Comparison of ENCODE assay signal across 21 cellular contexts in the genomic region with DNA sequence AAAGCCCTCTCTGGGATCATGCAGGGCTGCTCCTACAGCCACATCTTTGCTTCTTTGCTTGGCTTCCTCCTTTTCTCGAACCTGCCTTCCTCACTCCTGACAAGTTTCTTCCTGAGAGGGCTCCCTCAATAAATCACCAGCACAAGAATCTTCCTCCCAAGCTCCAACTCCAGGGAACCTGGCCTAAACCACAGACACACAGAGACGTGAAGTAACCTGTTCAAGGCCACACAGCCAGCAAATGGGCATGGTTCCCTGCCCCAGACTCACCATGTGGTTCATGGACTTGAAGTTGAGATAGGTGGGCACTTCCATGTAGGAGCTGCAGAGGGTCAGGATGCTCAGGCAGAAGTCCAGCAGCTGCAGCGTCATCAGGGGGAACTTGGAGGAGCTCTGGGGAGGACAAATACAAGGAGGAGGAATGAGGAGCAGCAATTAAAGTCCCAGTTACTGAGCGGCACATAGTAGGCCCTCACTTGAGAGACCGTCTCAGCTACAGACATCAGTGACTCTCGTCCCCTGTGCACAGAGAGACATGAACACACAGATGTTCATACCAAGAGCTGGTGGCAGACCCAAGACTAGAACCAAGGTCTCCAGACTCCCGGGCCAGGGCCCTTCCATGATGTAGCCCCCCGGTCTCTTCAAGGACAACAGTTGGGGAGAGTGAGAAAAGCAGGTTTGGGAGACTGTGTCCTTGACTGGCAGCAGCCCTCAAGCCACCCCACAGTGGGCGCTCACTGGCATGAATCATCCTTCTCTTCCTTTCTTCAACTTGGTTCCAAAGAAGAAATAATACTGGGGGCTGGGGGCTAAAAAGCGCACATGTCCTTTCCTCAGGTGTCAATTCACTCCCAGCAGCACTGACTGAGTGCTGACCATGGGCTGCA. TPM values are rescaled to one million over a fixed set of nuclear protein-coding genes. Genes with fewer than 3 reads are reported as not detected.
A peak's percentile ranks its signal among the peaks of the same experiment; 100 is the strongest.
DNase-seq lines count a peak whose midpoint lies in the region; FAIRE-seq and TF ChIP-seq lines count a peak whose summit lies in the region.
"Had no signal": no experiment of that assay in that cellular context is flagged by ENCODE, and none has a peak within 500 bp of the region (broad histone marks: within the 10 kb centered on the region; RNA-seq: fewer than 3 reads in every experiment).

No MANE protein-coding gene starts in this region.

- H3K4me2 ChIP-seq in BLaER1 (peak overlapping the region; percentile 98), GM23248 (ENCODE audit: unreplicated experiment) (no peak overlapping the region)
- H3K4me2 ChIP-seq: KMS-11 had no signal

- peaks cover 41 to 69% (median 50%) of the 10 kb centered on the region in 4 donors for H3K4me1 Mint-ChIP-seq in CD4-positive, alpha-beta memory T cell
- peaks cover 47% of the 10 kb centered on the region for H3K4me1 Mint-ChIP-seq in activated T-helper 2 cell treated with anti-CD3 and anti-CD28 coated beads, Interferon-gamma antibody, Interleukin-2, Interleukin-4, amounts not matched to agents 10 μg/mL and 5 μg/mL and 100 μg/mL, durations not matched to agents 14 hours and 24 hours and 36 hours (ENCODE audit: low read depth)

- H3K4me3 ChIP-seq in BLaER1 (no peak overlapping the region; the same call in 1 of the 2 replicates), kidney (ENCODE audit: low read length in 2 of 2) (no peak overlapping the region), GM23248 (no peak overlapping the region)
- H3K4me3 ChIP-seq in CD4-positive, alpha-beta memory T cell (ENCODE audit: low read length in 2 of 2) = no peak overlapping the region
- H3K4me3 ChIP-seq: coronary artery, gastrocnemius medialis, SJSA1, skin epidermis, tibial nerve had no signal

- H3K27ac ChIP-seq in BLaER1 (peak overlapping the region; percentile 25; the same call in 1 of the 2 replicates), kidney (ENCODE audit: low read depth in 2 of 2, low read length in 2 of 2) (no peak overlapping the region), GM23248 (no peak overlapping the region)
- peak overlapping the region; percentile 27 for H3K27ac ChIP-seq in CD4-positive, alpha-beta memory T cell (ENCODE audit: low read depth, low read length)
- H3K27ac ChIP-seq: coronary artery, epithelial cell of prostate, gastrocnemius medialis, KMS-11, SJSA1, skin epidermis, tibial nerve had no signal

- no peaks in the 10 kb centered on the region for H3K9me2 ChIP-seq in GM23248 (ENCODE audit: insufficient read depth)

- peaks cover 0 to 2% (median 0%) of the 10 kb centered on the region in 8 donors for H3K9me3 Mint-ChIP-seq in CD4-positive, alpha-beta memory T cell
- H3K9me3 Mint-ChIP-seq in activated T-helper 2 cell treated with anti-CD3 and anti-CD28 coated beads, Interferon-gamma antibody, Interleukin-2, Interleukin-4, amounts not matched to agents 10 μg/mL and 5 μg/mL and 100 μg/mL, durations not matched to agents 14 hours and 24 hours and 36 hours = no peaks in the 10 kb centered on the region

- peak overlapping the region in 2 of 8 donors; percentile 36 to 46 for H3K4me3 Mint-ChIP-seq in CD4-positive, alpha-beta memory T cell
- H3K4me3 Mint-ChIP-seq in activated T-helper 2 cell treated with anti-CD3 and anti-CD28 coated beads, Interferon-gamma antibody, Interleukin-2, Interleukin-4, amounts not matched to agents 10 μg/mL and 5 μg/mL and 100 μg/mL, durations not matched to agents 14 hours and 24 hours and 36 hours (ENCODE audit: low read depth) = no peak overlapping the region

- no peak for DNase-seq in CD4-positive, alpha-beta memory T cell
- DNase-seq in activated T-helper 2 cell treated with anti-CD3 and anti-CD28 coated beads, Interferon-gamma antibody, Interleukin-2, Interleukin-4, amounts not matched to agents 10 μg/mL and 5 μg/mL and 100 μg/mL, durations not matched to agents 14 hours and 24 hours and 36 hours (ENCODE audit: low spot score) = no peak
- DNase-seq in kidney (peak; percentile 24), inferior parietal cortex (ENCODE audit: extremely low spot score) (no peak), activated gamma-delta T cell (lab: John Stamatoyannopoulos, UW) (no peak), GM23248 (no peak), OCI-M1 (lab: John Stamatoyannopoulos, UW) (no peak)
- DNase-seq: activated CD4-positive, alpha-beta T cell treated with anti-CD3 and anti-CD28 coated beads, Interleukin-2, amount 50 U/mL, for 1 hour; gastrocnemius medialis; H7; left ventricle myocardium superior; NCI-H1105; NCI-H2171 treated with DMSO at 0.1 percent for 48 hours; NCI-H82 had no signal

- POLR2A ChIA-PET in CD4-positive, alpha-beta memory T cell (lab: Charles Lee; ENCODE audit: partially characterized antibody) = interaction anchor here (1.0 to 37.5 kb wide), 5 partner anchors 9 to 40 kb away, joined by 3 to 1160 read pairs (median 3); a partner anchor contains a TSS

- FAIRE-seq in kidney (lab: Jason Lieb, UNC) = no peak

- H3K27me3 ChIP-seq in BLaER1 = no peaks in the 10 kb centered on the region
- no peaks in the 10 kb centered on the region for H3K27me3 ChIP-seq in CD4-positive, alpha-beta memory T cell (ENCODE audit: insufficient read depth, low read length)
- H3K27me3 ChIP-seq in GM23248 (replicated peaks; ENCODE audit: insufficient read depth) = no peaks in the 10 kb centered on the region; the same call in 1 of the 2 replicates
- H3K27me3 ChIP-seq: gastrocnemius medialis, SJSA1, tibial nerve had no signal

- H3K36me3 ChIP-seq in BLaER1 (peaks cover 96% of the 10 kb centered on the region), kidney (ENCODE audit: control insufficient read depth in 1 of 2, insufficient read depth in 2 of 2, low read length in 2 of 2) (no peaks in the 10 kb centered on the region), GM23248 (ENCODE audit: low read depth) (no peaks in the 10 kb centered on the region)
- H3K36me3 ChIP-seq in CD4-positive, alpha-beta memory T cell (ENCODE audit: insufficient read depth, low read length) = peaks cover 92% of the 10 kb centered on the region
- H3K36me3 ChIP-seq: gastrocnemius medialis, SJSA1 had no signal

- peak overlapping the region; percentile 28; the same call in 1 of the 2 replicates for H3K9ac ChIP-seq in BLaER1
- H3K9ac ChIP-seq in kidney (ENCODE audit: low read length in 2 of 2) = no peak overlapping the region
- no peak overlapping the region for H3K9ac ChIP-seq in GM23248
- H3K9ac ChIP-seq: KMS-11 had no signal

- H3K27me3 Mint-ChIP-seq in CD4-positive, alpha-beta memory T cell = no peaks in the 10 kb centered on the region
- no peaks in the 10 kb centered on the region for H3K27me3 Mint-ChIP-seq in activated T-helper 2 cell treated with anti-CD3 and anti-CD28 coated beads, Interferon-gamma antibody, Interleukin-2, Interleukin-4, amounts not matched to agents 10 μg/mL and 5 μg/mL and 100 μg/mL, durations not matched to agents 14 hours and 24 hours and 36 hours (ENCODE audit: low read depth)

- peaks cover 86 to 96% of the 10 kb centered on the region in 2 donors for H3K36me3 Mint-ChIP-seq in CD4-positive, alpha-beta memory T cell
- peaks cover 89% of the 10 kb centered on the region for H3K36me3 Mint-ChIP-seq in activated T-helper 2 cell treated with anti-CD3 and anti-CD28 coated beads, Interferon-gamma antibody, Interleukin-2, Interleukin-4, amounts not matched to agents 10 μg/mL and 5 μg/mL and 100 μg/mL, durations not matched to agents 14 hours and 24 hours and 36 hours (ENCODE audit: low read depth)

- H2AFZ ChIP-seq in GM23248 = no peak overlapping the region

- no peak for TF ChIP-seq CTCF in kidney (IDR thresholded peaks at IDR 0.05; ENCODE audit: borderline replicate concordance, extremely low read depth, insufficient read depth)

- peak overlapping the region; percentile 82 to 94 (median 87) for H3K27ac Mint-ChIP-seq in CD4-positive, alpha-beta memory T cell
- H3K27ac Mint-ChIP-seq in activated T-helper 2 cell treated with anti-CD3 and anti-CD28 coated beads, Interferon-gamma antibody, Interleukin-2, Interleukin-4, amounts not matched to agents 10 μg/mL and 5 μg/mL and 100 μg/mL, durations not matched to agents 14 hours and 24 hours and 36 hours = peak overlapping the region; percentile 38

- in situ Hi-C loops in GM23248 (cut with MboI) = no loop called here

- intact Hi-C loops in CD4-positive, alpha-beta memory T cell (cut with micrococcal nuclease) = no loop called here
- intact Hi-C loops in activated T-helper 2 cell treated with anti-CD3 and anti-CD28 coated beads, Interferon-gamma antibody, Interleukin-2, Interleukin-4, amounts not matched to agents 10 μg/mL and 5 μg/mL and 100 μg/mL, durations not matched to agents 14 hours and 24 hours and 36 hours (cut with micrococcal nuclease) = no loop called here
- intact Hi-C loops in kidney (cut with DNase I) = no loop called here

- WGBS in GM23248 (ENCODE audit: low coverage in 1 of 2, low lambda C conversion rate in 2 of 2, missing lambda C conversion rate in 2 of 2), 2 experiments = 69% methylated on average over 10 of the region's 10 CpGs

- no peaks in the 10 kb centered on the region for H3K79me2 ChIP-seq in GM23248 (ENCODE audit: insufficient read depth)

- H4K20me1 ChIP-seq in BLaER1 (peaks cover 100% of the 10 kb centered on the region), GM23248 (ENCODE audit: insufficient read depth) (no peaks in the 10 kb centered on the region)

- H3F3A ChIP-seq in GM23248 (ENCODE audit: insufficient read depth) = no peaks in the 10 kb centered on the region

- H3K9me3 ChIP-seq in BLaER1 (no peaks in the 10 kb centered on the region), kidney (ENCODE audit: control insufficient read depth in 1 of 2, low read length in 2 of 2) (no peaks in the 10 kb centered on the region), GM23248 (ENCODE audit: low read depth) (no peaks in the 10 kb centered on the region)
- H3K9me3 ChIP-seq in CD4-positive, alpha-beta memory T cell (ENCODE audit: control insufficient read depth in 1 of 2, low read length in 2 of 2) = no peaks in the 10 kb centered on the region
- H3K9me3 ChIP-seq: gastrocnemius medialis, SJSA1, tibial nerve had no signal

- CTCF ChIA-PET in CD4-positive, alpha-beta memory T cell (lab: Charles Lee; ENCODE audit: partially characterized antibody) = interaction anchor here (0.8 to 2.3 kb wide), 4 partner anchors 11 to 44 kb away, joined by 3 to 9 read pairs (median 6); no protein-coding TSS in a partner anchor

- H3K4me1 ChIP-seq in BLaER1 (peaks cover 100% of the 10 kb centered on the region), kidney (ENCODE audit: control insufficient read depth in 1 of 2, insufficient read depth in 1 of 2, low read depth in 1 of 2, low read length in 2 of 2) (no peaks in the 10 kb centered on the region), GM23248 (ENCODE audit: insufficient read depth) (no peaks in the 10 kb centered on the region)
- peaks cover 56% of the 10 kb centered on the region for H3K4me1 ChIP-seq in CD4-positive, alpha-beta memory T cell (ENCODE audit: insufficient read depth, low read length)
- H3K4me1 ChIP-seq: gastrocnemius medialis, SJSA1 had no signal

RNA-seq across cellular contexts. Expression of a gene that starts 15.5 kb away (rescaled TPM):
- total RNA-seq in CD4-positive, alpha-beta memory T cell = under 1 TPM in 1 of 2 experiments, not detected in 1; 0.12 TPM
- 1 to 10 TPM in 1 of 2 donors, under 1 TPM in 1; 0.53 to 1.2 TPM for polyA plus RNA-seq in CD4-positive, alpha-beta memory T cell
- 0.21 and 0.44 TPM in 2 replicates for total RNA-seq in activated T-helper 2 cell treated with anti-CD3 and anti-CD28 coated beads, Interferon-gamma antibody, Interleukin-2, Interleukin-4, amounts not matched to agents 10 μg/mL and 5 μg/mL and 100 μg/mL, durations not matched to agents 14 hours and 24 hours and 36 hours
- 0.13 TPM for total RNA-seq in kidney
- polyA plus RNA-seq in kidney (ENCODE audit: insufficient read depth, low read depth, low replicate concordance) (not detected), GM23248 (2016; fragmentation: Nextera tagmentation; extraction: Ambion mirVana) (0.11 TPM in 1 of 2 replicates, not detected in the other)
- total RNA-seq in GM23248 (2014; rRNA removed; shearing (Covaris generic)) = 0.32 TPM in 1 of 2 replicates, not detected in the other
- total RNA-seq: gastrocnemius medialis, left ventricle myocardium superior, tibial nerve had no signal

RNA-seq across cellular contexts. Expression of a gene that starts 18.7 kb away (rescaled TPM):
- 100 to 1,000 TPM; 587 to 608 TPM for total RNA-seq in CD4-positive, alpha-beta memory T cell
- polyA plus RNA-seq in CD4-positive, alpha-beta memory T cell = 100 to 1,000 TPM; 563 to 851 TPM
- 184 and 189 TPM in 2 replicates for total RNA-seq in activated T-helper 2 cell treated with anti-CD3 and anti-CD28 coated beads, Interferon-gamma antibody, Interleukin-2, Interleukin-4, amounts not matched to agents 10 μg/mL and 5 μg/mL and 100 μg/mL, durations not matched to agents 14 hours and 24 hours and 36 hours
- 108 TPM for total RNA-seq in kidney
- polyA plus RNA-seq in kidney (ENCODE audit: insufficient read depth, low read depth, low replicate concordance) (23.5 TPM), GM23248 (2016; fragmentation: Nextera tagmentation; extraction: Ambion mirVana) (0.36 and 0.74 TPM in 2 replicates)
- total RNA-seq in GM23248 (2014; rRNA removed; shearing (Covaris generic)) = not detected in 2 replicates
- total RNA-seq: SJSA1 had no signal

Comparison
In these comparisons a context has a peak if more than half of its experiments do, and no peak if none do; other contexts are left out.
1. H3K27ac ChIP-seq: peak in BLaER1 (single experiment) and CD4-positive, alpha-beta memory T cell (single experiment); none in kidney (0 of 2) and GM23248 (single experiment).
2. RNA of a gene that starts 18.7 kb away (total RNA-seq): 587 to 608 TPM in CD4-positive, alpha-beta memory T cell, 184 to 189 TPM in activated T-helper 2 cell treated with anti-CD3 and anti-CD28 coated beads, Interferon-gamma antibody, Interleukin-2, Interleukin-4, amounts not matched to agents 10 μg/mL and 5 μg/mL and 100 μg/mL, durations not matched to agents 14 hours and 24 hours and 36 hours and 108 TPM in kidney (single experiment); not detected in GM23248; every median in the first group is over 100 times any median in the second.